Comparison of ENCODE assay signal across 13 cellular contexts in the genomic region with DNA sequence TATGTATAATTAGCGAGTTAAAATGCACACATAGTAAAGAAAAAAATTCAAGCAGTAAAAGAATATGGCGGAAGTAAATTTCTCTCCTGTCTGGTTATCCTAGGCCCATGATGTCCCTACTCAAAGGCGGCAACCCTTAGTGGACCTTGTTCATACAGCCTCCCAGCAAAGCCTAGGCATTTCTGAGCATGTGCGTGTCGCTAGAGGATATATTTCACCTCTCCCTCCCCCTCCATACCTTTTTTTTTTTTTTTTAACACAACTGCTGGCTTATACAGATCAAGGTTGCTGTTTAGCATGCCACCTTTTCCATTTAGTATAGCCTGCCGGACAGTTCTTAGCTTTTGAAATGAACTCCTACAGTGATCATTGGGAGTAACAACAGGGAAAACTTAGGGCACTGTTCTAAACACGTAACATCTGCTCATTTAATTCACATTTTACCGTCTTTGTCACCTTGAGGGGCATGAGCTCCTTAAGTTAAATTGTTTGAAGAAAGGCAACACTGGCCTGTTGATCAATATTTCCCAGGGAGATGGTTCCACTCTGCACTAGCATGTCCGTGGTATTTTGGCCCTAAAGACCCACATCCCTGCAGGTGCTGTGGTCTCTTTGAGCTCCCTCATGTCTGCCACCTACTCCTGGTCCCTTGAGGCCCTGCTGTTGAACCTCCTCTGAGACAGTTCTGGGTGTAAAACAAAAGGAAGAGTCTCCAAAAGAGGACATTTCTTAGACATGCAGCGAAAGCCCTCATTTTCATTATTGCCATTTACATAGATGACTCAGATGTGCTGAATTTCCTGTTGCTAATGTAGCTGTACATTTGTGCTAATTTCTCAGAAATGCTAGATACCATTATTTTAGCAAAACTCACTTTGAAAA. TPM values are rescaled to one million over a fixed set of nuclear protein-coding genes. Genes with fewer than 3 reads are reported as not detected.
DNase-seq lines count a peak whose midpoint lies in the region; ATAC-seq and TF ChIP-seq lines count a peak whose summit lies in the region.
"Had no signal": no experiment of that assay in that cellular context is flagged by ENCODE, and none has a peak within 500 bp of the region (broad histone marks: within the 10 kb centered on the region; RNA-seq: fewer than 3 reads in every experiment).

No MANE protein-coding gene starts in this region.

- peaks cover 0 to 95% (median 30%) of the 10 kb centered on the region in 6 donors for H3K4me1 ChIP-seq in spleen
- H3K4me1 ChIP-seq in right cardiac atrium (ENCODE audit: control insufficient read depth, insufficient read depth, low read length): no peaks in the 10 kb centered on the region
- H3K4me1 ChIP-seq: psoas muscle had no signal

- no peaks in the 10 kb centered on the region for H3K27me3 ChIP-seq in spleen (replicated peaks in 1 of 7)
- no peaks in the 10 kb centered on the region for H3K27me3 ChIP-seq in right cardiac atrium (ENCODE audit: control insufficient read depth, insufficient read depth)
- H3K27me3 ChIP-seq: brain microvascular endothelial cell had no signal

- intact Hi-C loops in spleen (cut with DNase I; ENCODE audit: low total_unique reads): no loop called here
- intact Hi-C loops in right cardiac atrium (cut with DNase I): no loop called here

- no peaks in the 10 kb centered on the region for H3K9me3 Mint-ChIP-seq in activated T-cell treated with anti-CD3 and anti-CD28 coated beads, Interleukin-2, amount 50 U/mL, for 24 hours

- H3K27ac Mint-ChIP-seq in activated T-cell treated with anti-CD3 and anti-CD28 coated beads, Interleukin-2, amount 50 U/mL, for 24 hours: peak overlapping the region; percentile 61

- H3K36me3 ChIP-seq in spleen: no peaks in the 10 kb centered on the region
- H3K36me3 ChIP-seq: brain microvascular endothelial cell had no signal

- H3K4me3 Mint-ChIP-seq in activated T-cell treated with anti-CD3 and anti-CD28 coated beads, Interleukin-2, amount 50 U/mL, for 24 hours: no peak overlapping the region

- peak; percentile 22 for ATAC-seq in GM21723 (IDR thresholded peaks at IDR 0.05; ENCODE audit: unreplicated experiment)
- ATAC-seq in right cardiac atrium: no peak
- ATAC-seq: psoas muscle had no signal

- TF ChIP-seq CTCF in spleen (IDR thresholded peaks at IDR 0.05 in 8 of 11, conservative IDR thresholded peaks at IDR 0.05 in 3 of 11): no peak

- H3K27me3 Mint-ChIP-seq in activated T-cell treated with anti-CD3 and anti-CD28 coated beads, Interleukin-2, amount 50 U/mL, for 24 hours: no peaks in the 10 kb centered on the region

- H3K4me3 ChIP-seq in spleen (no peak overlapping the region), right cardiac atrium (ENCODE audit: low read length) (no peak overlapping the region)
- H3K4me3 ChIP-seq: psoas muscle had no signal

- H3K4me1 Mint-ChIP-seq in activated T-cell treated with anti-CD3 and anti-CD28 coated beads, Interleukin-2, amount 50 U/mL, for 24 hours (ENCODE audit: low read depth): peaks cover 15% of the 10 kb centered on the region

- TF ChIP-seq POLR2A in spleen (IDR thresholded peaks at IDR 0.05): no peak

- H3K27ac ChIP-seq in spleen (peak overlapping the region in 7 of 8 donors; percentile 36 to 83 (median 75)), right cardiac atrium (ENCODE audit: low read length) (no peak overlapping the region)
- H3K27ac ChIP-seq: brain microvascular endothelial cell, psoas muscle had no signal

- H3K36me3 Mint-ChIP-seq in activated T-cell treated with anti-CD3 and anti-CD28 coated beads, Interleukin-2, amount 50 U/mL, for 24 hours (ENCODE audit: low read depth): no peaks in the 10 kb centered on the region

- 69 to 78% (median 74%) methylated on average over 10 of the region's 10 CpGs for WGBS in spleen, 5 donors
- 90% methylated on average over 10 of the region's 10 CpGs for WGBS in right cardiac atrium

- DNase-seq in activated T-cell treated with anti-CD3 and anti-CD28 coated beads, Interleukin-2, amount 50 U/mL, for 24 hours: no peak
- no peak for DNase-seq in activated T-cell treated with anti-CD3 and anti-CD28 coated beads, Interleukin-2, amount 50 U/mL, for 1 hour
- peak; percentile 52 for DNase-seq in RPMI8226
- no peak for DNase-seq in spleen
- DNase-seq in NCI-H1092 (lab: John Stamatoyannopoulos, UW): no peak
- DNase-seq in right cardiac atrium: no peak
- no peak for DNase-seq in activated CD4-positive, alpha-beta T cell treated with anti-CD3 and anti-CD28 coated beads for 48 hours
- DNase-seq: activated effector memory CD4-positive, alpha-beta T cell treated with anti-CD3 and anti-CD28 coated beads, Interleukin-2, amount 50 U/mL, for 16 hours; brain microvascular endothelial cell; psoas muscle had no signal

- H3K9me3 ChIP-seq in spleen (no peaks in the 10 kb centered on the region), right cardiac atrium (ENCODE audit: control insufficient read depth, low read length) (no peaks in the 10 kb centered on the region)
- H3K9me3 ChIP-seq: psoas muscle had no signal

RNA-seq across cellular contexts. Expression of a gene that starts 4.1 kb away (rescaled TPM):
- 10 to 100 TPM; 25.1 to 52.1 (median 40.4) TPM for total RNA-seq in spleen
- polyA plus RNA-seq in spleen: 100 to 1,000 TPM in 2 of 3 donors, 10 to 100 TPM in 1; 65.9 to 142 (median 119) TPM
- not detected for total RNA-seq in right cardiac atrium
- not detected for polyA plus RNA-seq in right cardiac atrium
- total RNA-seq: glomerular endothelial cell, psoas muscle had no signal
- polyA plus RNA-seq: keratinocyte, psoas muscle had no signal

Comparison
In these comparisons a context has a peak if more than half of its experiments do, and no peak if none do; other contexts are left out.
1. RNA of a gene that starts 4.1 kb away (total RNA-seq): 25.1 to 52.1 TPM in spleen; not detected in right cardiac atrium; every median in the first group is over 10 times any median in the second.